In genomic region chr15:94611656-94612055, GRCh38 we compare ENCODE assay signal across 11 cellular contexts.
"Had no signal": no experiment of that assay in that cellular context is flagged by ENCODE, and none has a peak within 500 bp of the region (broad histone marks: within the 10 kb centered on the region; RNA-seq: fewer than 3 reads in every experiment).

No MANE protein-coding gene starts in this region.

- H3K9me3 ChIP-seq: HAP-1 had no signal

- DNase-seq: GM23248, GOT3, H7, H9, HCEC 1CT, HFFc6 had no signal

- H3K4me3 Mint-ChIP-seq: GM23338, H9, HFFc6 had no signal

- H3K4me3 ChIP-seq: GM23248, GM23338, HAP-1 had no signal

- H3K4me2 ChIP-seq: GM23338 had no signal

- H3K27ac Mint-ChIP-seq: GM23338, H9, HFFc6 had no signal

- H3K27ac ChIP-seq: GM23248 had no signal

- H3K9ac ChIP-seq: GM23248 had no signal

- FAIRE-seq: H1, H54 had no signal

- ATAC-seq: GM23338, HCT116 had no signal

- H3K4me1 ChIP-seq: HAP-1 had no signal

- H3K9me3 Mint-ChIP-seq: GM23338, H9 had no signal

- H3K36me3 ChIP-seq: HAP-1 had no signal

- H2AFZ ChIP-seq: GM23248, GM23338 had no signal
